In genomic region chr21:26169611-26170470, GRCh38 we compare ENCODE assay signal across 8 cellular contexts. TPM values are rescaled to one million over a fixed set of nuclear protein-coding genes. Genes with fewer than 3 reads are reported as not detected.
DNase-seq lines count a peak whose midpoint lies in the region; ATAC-seq lines count a peak whose summit lies in the region.

No MANE protein-coding gene starts in this region.

- ATAC-seq in HG02970 (IDR thresholded peaks at IDR 0.05; ENCODE audit: low FRiP score, unreplicated experiment) (peak; percentile 15), left lobe of liver (peak; percentile 70)

- DNase-seq in NOMO-1 (lab: John Stamatoyannopoulos, UW; ENCODE audit: unreplicated experiment in 2 of 2): peak; percentile 23 to 41
- no peak for DNase-seq in NOMO-1 treated with dmso at 0.1 percent for 144 hours (lab: John Stamatoyannopoulos, UW; ENCODE audit: unreplicated experiment)
- DNase-seq in NCI-H2107 (lab: John Stamatoyannopoulos, UW): peak; percentile 21
- peak; percentile 37 to 45 for DNase-seq in activated CD4-positive, alpha-beta T cell treated with anti-CD3 and anti-CD28 coated beads for 4 hours
- peak; percentile 34 for DNase-seq in dedifferentiated amniotic fluid mesenchymal stem cell (ENCODE audit: extremely low spot score)
- DNase-seq in left lobe of liver (ENCODE audit: low spot score): peak; percentile 68
- DNase-seq in stimulated activated CD4-positive, alpha-beta T cell treated with anti-CD3 and anti-CD28 coated beads, Interleukin-1b, Interleukin-23, amount 100 ng/mL, for 4 hours (ENCODE audit: low read depth in 2 of 2): peak; percentile 29 to 31

RNA-seq across cellular contexts. Expression of gene APP, which starts 0.7 kb away (rescaled TPM):
- total RNA-seq in left lobe of liver: 136 TPM
